In the genomic region with DNA sequence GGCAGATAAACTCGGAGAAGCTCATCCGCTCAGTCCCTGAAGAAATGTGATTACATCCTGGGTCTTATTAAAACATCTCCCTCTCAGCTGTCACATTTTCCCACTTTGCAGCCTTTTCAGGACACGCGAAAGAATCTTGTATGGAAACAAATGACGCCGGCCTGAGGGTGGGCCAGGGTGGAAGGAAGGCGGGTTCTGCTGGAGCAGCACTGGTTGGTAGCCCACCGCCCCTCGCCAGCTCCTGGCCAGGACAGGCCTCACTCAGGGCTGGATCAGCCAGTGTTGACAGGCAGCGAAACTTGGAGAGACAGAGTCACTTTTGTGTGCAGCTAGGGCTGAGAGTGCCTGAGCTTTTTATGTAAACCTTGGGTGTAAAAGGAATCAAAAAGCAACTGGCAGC, we compare ENCODE assay signal across 22 cellular contexts.
"Had no signal": no experiment of that assay in that cellular context is flagged by ENCODE, and none has a peak within 500 bp of the region (broad histone marks: within the 10 kb centered on the region; RNA-seq: fewer than 3 reads in every experiment).

No MANE protein-coding gene starts in this region.

- FAIRE-seq: HepG2, RCC 7860 had no signal

- ATAC-seq: HepG2 had no signal

- H3K36me3 ChIP-seq: MG63 had no signal

- DNase-seq: IMR-90, Karpas-422, KG1, MG63, NCI-H1092, NCI-H1105 treated with DMSO at 0.1 percent for 48 hours, NCI-H1417 treated with DMSO at 0.1 percent for 48 hours, NCI-H146, NCI-H1694 treated with DMSO at 0.1 percent for 48 hours, NCI-H1930, NCI-H2081, NCI-H2107, NCI-H2227 treated with DMSO at 0.1 percent for 48 hours, NCI-H510A, NCI-H524 treated with DMSO at 0.1 percent for 48 hours, NCI-H69, NCI-H774, RPMI8226, SHP77, SK-N-SH had no signal

- H3K9ac ChIP-seq: SK-N-SH had no signal

- H3K27me3 ChIP-seq: MG63 had no signal

- H3K9me3 ChIP-seq: MG63, SK-N-SH had no signal

- H3K4me3 ChIP-seq: MG63 had no signal

- H3K4me2 ChIP-seq: SK-N-SH had no signal
